Comparison of ENCODE assay signal across 24 cellular contexts in the genomic region with DNA sequence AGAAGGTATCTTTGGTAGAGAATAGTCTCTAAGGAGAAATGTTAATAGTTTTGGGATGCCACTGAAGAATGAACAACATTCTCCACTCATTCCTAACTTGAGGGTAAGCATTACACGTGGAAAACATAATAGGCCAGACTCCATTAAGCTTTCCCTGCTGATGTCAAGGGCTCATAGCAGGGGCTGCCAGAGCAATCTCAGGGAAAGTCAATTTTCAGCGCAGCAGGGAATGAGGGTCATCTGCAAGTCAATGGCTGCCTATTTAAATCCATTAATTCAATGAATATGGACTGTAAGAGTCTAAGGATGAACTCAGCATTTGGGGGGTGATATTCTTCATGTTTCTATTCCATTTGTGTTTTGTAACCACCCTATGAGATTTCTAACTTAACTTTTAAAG.
"Had no signal": no experiment of that assay in that cellular context is flagged by ENCODE, and none has a peak within 500 bp of the region (broad histone marks: within the 10 kb centered on the region; RNA-seq: fewer than 3 reads in every experiment).

No MANE protein-coding gene starts in this region.

- H3K36me3 Mint-ChIP-seq: IgD-negative memory B cell had no signal

- H3K4me2 ChIP-seq: KMS-11, SK-N-SH had no signal

- H3K27ac ChIP-seq: KMS-11, RWPE1 had no signal

- H3K9me2 ChIP-seq: SK-N-SH had no signal

- FAIRE-seq: K562 had no signal

- H3K9ac ChIP-seq: KMS-11, SK-N-SH had no signal

- H3K4me3 Mint-ChIP-seq: IgD-negative memory B cell had no signal

- H3K4me3 ChIP-seq: K562 had no signal

- ATAC-seq: K562, Panc1, PC-3 had no signal

- DNase-seq: MV-4-11, NCI-H1048, NCI-H1105, NCI-H1417, NCI-H1436 treated with DMSO at 0.1 percent for 48 hours, NCI-H1694, NCI-H187 treated with DMSO at 0.1 percent for 48 hours, NCI-H2029 treated with DMSO at 0.1 percent for 48 hours, NCI-H2171, NCI-H226, NCI-H446, NCI-H510A, NCI-H524 treated with DMSO at 0.1 percent for 48 hours, NCI-H69, NCI-H774, PC-3, SHP77, SK-N-SH, T-helper 1 cell had no signal

- H3K4me1 Mint-ChIP-seq: IgD-negative memory B cell had no signal
